In the genomic region with DNA sequence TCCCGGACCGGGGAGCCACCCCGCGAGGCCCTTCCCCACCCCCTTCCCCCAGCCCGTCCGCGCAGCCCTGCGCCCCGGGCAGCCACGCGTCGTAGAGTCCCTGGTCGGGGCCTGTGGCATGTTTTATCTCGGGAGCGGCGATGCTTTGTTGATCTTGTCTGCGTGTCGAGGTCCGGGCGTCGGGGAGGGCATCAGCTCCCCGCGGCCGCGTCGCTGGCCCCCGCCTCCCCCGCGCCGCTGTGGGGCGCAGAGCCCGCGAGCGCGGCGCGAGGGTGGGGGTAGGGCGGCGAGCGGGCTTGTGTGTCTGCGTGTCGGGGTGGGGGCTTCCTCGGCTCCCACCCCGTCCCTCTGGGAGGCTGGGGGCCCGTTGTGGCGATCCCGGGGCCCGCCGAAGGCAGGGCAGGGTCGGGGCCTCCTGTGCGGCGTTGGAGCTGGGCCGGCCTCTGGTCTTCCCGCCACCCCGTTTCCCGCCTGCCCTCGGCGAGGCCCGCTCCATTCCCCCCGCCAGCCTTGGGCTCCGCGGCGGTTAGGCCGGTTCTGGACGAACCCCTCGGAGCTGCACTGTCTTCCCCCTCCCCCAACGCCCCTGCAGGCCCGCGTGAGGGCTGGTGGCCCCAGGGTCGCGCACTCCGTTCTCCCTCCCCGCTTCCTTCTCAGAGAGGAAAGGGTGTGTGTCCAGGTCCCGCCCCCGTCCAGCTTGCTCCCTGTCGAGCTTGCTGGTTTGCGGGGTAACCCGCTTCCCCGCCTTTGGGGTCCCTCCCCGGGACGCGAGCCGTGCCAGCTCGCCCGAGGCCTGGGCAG, we compare ENCODE assay signal across 1 cellular context.
A peak's percentile ranks its signal among the peaks of the same experiment; 100 is the strongest.
TF ChIP-seq lines count a peak whose summit lies in the region.

No MANE protein-coding gene starts in this region.

TF ChIP-seq in HEK293, 187 proteins besides CTCF, POLR2A, EP300 and RAD21 (continued from another document):
- TF ChIP-seq, protein P1, sequence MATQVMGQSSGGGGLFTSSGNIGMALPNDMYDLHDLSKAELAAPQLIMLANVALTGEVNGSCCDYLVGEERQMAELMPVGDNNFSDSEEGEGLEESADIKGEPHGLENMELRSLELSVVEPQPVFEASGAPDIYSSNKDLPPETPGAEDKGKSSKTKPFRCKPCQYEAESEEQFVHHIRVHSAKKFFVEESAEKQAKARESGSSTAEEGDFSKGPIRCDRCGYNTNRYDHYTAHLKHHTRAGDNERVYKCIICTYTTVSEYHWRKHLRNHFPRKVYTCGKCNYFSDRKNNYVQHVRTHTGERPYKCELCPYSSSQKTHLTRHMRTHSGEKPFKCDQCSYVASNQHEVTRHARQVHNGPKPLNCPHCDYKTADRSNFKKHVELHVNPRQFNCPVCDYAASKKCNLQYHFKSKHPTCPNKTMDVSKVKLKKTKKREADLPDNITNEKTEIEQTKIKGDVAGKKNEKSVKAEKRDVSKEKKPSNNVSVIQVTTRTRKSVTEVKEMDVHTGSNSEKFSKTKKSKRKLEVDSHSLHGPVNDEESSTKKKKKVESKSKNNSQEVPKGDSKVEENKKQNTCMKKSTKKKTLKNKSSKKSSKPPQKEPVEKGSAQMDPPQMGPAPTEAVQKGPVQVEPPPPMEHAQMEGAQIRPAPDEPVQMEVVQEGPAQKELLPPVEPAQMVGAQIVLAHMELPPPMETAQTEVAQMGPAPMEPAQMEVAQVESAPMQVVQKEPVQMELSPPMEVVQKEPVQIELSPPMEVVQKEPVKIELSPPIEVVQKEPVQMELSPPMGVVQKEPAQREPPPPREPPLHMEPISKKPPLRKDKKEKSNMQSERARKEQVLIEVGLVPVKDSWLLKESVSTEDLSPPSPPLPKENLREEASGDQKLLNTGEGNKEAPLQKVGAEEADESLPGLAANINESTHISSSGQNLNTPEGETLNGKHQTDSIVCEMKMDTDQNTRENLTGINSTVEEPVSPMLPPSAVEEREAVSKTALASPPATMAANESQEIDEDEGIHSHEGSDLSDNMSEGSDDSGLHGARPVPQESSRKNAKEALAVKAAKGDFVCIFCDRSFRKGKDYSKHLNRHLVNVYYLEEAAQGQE (tag by site-specific recombination; IDR thresholded peaks at IDR 0.05) = peak; percentile 24; the same call in 1 of the 2 replicates
- TF ChIP-seq ZNF837 (tag by site-specific recombination; IDR thresholded peaks at IDR 0.05) (no peak), ZNF23 (tag by site-specific recombination; IDR thresholded peaks at IDR 0.05; ENCODE audit: borderline replicate concordance) (no peak), HOXD13 (CRISPR knock-in tag; IDR thresholded peaks at IDR 0.05; ENCODE audit: borderline replicate concordance) (peak; percentile 9; the same call in 1 of the 2 replicates), ZNF76 (tag by site-specific recombination; IDR thresholded peaks at IDR 0.05; ENCODE audit: borderline replicate concordance, low read depth) (peak; percentile 56; the same call in 1 of the 2 replicates), ZNF404 (tag by site-specific recombination; IDR thresholded peaks at IDR 0.05) (no peak), KLF10 (tag by site-specific recombination; IDR thresholded peaks at IDR 0.05) (peak; percentile 25; the same call in 1 of the 2 replicates), ZNF701 (tag by site-specific recombination; IDR thresholded peaks at IDR 0.05) (no peak), ZBTB20 (tag by site-specific recombination; IDR thresholded peaks at IDR 0.05) (peak; percentile 41; the same call in 1 of the 2 replicates), ZXDB (tag by site-specific recombination; IDR thresholded peaks at IDR 0.05) (peak; percentile 75), SP2 (tag by site-specific recombination; IDR thresholded peaks at IDR 0.05) (peak; percentile 84), ZNF155 (tag by site-specific recombination; IDR thresholded peaks at IDR 0.05) (no peak), ZNF292 (tag by site-specific recombination; IDR thresholded peaks at IDR 0.05; ENCODE audit: borderline replicate concordance, low read depth) (no peak), HOXC10 (CRISPR knock-in tag; IDR thresholded peaks at IDR 0.05) (no peak), ZFHX2 (tag by site-specific recombination; conservative IDR thresholded peaks at IDR 0.05) (0 out of 2 replicates have a peak, but pooled peaks have one; percentile 13), ZNF571 (tag by site-specific recombination; IDR thresholded peaks at IDR 0.05) (no peak), ZNF416 (tag by site-specific recombination; IDR thresholded peaks at IDR 0.05) (no peak), ZNF391 (tag by site-specific recombination; IDR thresholded peaks at IDR 0.05; ENCODE audit: borderline replicate concordance, low read depth) (no peak), ZNF184 (tag by site-specific recombination; IDR thresholded peaks at IDR 0.05) (no peak), ZNF335 (tag by site-specific recombination; conservative IDR thresholded peaks at IDR 0.05) (peak; percentile 56; the same call in 1 of the 2 replicates), ZNF341 (tag by site-specific recombination; IDR thresholded peaks at IDR 0.05; ENCODE audit: low read depth) (no peak), ZNF654 (tag by site-specific recombination; IDR thresholded peaks at IDR 0.05; ENCODE audit: low read depth) (no peak), ZNF600 (tag by site-specific recombination; IDR thresholded peaks at IDR 0.05) (peak; percentile 87), ZNF2 (tag by site-specific recombination; IDR thresholded peaks at IDR 0.05) (0 out of 2 replicates have a peak, but pooled peaks have one; percentile 44), ZBTB17 (tag by site-specific recombination; IDR thresholded peaks at IDR 0.05) (no peak), ZNF664 (tag by site-specific recombination; IDR thresholded peaks at IDR 0.05) (no peak), ZNF354C (tag by site-specific recombination; IDR thresholded peaks at IDR 0.05; ENCODE audit: borderline replicate concordance, low read depth) (no peak), BCL11A (tag by site-specific recombination; IDR thresholded peaks at IDR 0.05; ENCODE audit: low read depth) (0 out of 2 replicates have a peak, but pooled peaks have one; percentile 15), ZNF16 (tag by site-specific recombination; IDR thresholded peaks at IDR 0.05; ENCODE audit: low read depth) (no peak), ZNF510 (tag by site-specific recombination; IDR thresholded peaks at IDR 0.05; ENCODE audit: insufficient replicate concordance) (no peak), ZNF350 (tag by site-specific recombination; IDR thresholded peaks at IDR 0.05) (no peak)
- TF ChIP-seq, protein P2, sequence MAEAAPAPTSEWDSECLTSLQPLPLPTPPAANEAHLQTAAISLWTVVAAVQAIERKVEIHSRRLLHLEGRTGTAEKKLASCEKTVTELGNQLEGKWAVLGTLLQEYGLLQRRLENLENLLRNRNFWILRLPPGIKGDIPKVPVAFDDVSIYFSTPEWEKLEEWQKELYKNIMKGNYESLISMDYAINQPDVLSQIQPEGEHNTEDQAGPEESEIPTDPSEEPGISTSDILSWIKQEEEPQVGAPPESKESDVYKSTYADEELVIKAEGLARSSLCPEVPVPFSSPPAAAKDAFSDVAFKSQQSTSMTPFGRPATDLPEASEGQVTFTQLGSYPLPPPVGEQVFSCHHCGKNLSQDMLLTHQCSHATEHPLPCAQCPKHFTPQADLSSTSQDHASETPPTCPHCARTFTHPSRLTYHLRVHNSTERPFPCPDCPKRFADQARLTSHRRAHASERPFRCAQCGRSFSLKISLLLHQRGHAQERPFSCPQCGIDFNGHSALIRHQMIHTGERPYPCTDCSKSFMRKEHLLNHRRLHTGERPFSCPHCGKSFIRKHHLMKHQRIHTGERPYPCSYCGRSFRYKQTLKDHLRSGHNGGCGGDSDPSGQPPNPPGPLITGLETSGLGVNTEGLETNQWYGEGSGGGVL (tag by site-specific recombination; IDR thresholded peaks at IDR 0.05) = peak; percentile 47; the same call in 1 of the 2 replicates
- TF ChIP-seq, protein P3, sequence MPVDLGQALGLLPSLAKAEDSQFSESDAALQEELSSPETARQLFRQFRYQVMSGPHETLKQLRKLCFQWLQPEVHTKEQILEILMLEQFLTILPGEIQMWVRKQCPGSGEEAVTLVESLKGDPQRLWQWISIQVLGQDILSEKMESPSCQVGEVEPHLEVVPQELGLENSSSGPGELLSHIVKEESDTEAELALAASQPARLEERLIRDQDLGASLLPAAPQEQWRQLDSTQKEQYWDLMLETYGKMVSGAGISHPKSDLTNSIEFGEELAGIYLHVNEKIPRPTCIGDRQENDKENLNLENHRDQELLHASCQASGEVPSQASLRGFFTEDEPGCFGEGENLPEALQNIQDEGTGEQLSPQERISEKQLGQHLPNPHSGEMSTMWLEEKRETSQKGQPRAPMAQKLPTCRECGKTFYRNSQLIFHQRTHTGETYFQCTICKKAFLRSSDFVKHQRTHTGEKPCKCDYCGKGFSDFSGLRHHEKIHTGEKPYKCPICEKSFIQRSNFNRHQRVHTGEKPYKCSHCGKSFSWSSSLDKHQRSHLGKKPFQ (tag by site-specific recombination; IDR thresholded peaks at IDR 0.05) = no peak
- TF ChIP-seq, protein P4, sequence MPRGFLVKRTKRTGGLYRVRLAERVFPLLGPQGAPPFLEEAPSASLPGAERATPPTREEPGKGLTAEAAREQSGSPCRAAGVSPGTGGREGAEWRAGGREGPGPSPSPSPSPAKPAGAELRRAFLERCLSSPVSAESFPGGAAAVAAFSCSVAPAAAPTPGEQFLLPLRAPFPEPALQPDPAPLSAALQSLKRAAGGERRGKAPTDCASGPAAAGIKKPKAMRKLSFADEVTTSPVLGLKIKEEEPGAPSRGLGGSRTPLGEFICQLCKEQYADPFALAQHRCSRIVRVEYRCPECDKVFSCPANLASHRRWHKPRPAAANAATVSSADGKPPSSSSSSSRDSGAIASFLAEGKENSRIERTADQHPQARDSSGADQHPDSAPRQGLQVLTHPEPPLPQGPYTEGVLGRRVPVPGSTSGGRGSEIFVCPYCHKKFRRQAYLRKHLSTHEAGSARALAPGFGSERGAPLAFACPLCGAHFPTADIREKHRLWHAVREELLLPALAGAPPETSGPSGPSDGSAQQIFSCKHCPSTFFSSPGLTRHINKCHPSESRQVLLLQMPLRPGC (tag by site-specific recombination; IDR thresholded peaks at IDR 0.05) = no peak
- TF ChIP-seq, protein P5, sequence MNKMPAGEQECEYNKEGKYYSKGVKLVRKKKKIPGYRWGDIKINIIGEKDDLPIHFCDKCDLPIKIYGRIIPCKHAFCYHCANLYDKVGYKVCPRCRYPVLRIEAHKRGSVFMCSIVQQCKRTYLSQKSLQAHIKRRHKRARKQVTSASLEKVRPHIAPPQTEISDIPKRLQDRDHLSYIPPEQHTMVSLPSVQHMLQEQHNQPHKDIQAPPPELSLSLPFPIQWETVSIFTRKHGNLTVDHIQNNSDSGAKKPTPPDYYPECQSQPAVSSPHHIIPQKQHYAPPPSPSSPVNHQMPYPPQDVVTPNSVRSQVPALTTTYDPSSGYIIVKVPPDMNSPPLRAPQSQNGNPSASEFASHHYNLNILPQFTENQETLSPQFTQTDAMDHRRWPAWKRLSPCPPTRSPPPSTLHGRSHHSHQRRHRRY (tag by site-specific recombination; IDR thresholded peaks at IDR 0.05) = no peak
